15 cellular contexts compared by ENCODE assay signal in the genomic region with DNA sequence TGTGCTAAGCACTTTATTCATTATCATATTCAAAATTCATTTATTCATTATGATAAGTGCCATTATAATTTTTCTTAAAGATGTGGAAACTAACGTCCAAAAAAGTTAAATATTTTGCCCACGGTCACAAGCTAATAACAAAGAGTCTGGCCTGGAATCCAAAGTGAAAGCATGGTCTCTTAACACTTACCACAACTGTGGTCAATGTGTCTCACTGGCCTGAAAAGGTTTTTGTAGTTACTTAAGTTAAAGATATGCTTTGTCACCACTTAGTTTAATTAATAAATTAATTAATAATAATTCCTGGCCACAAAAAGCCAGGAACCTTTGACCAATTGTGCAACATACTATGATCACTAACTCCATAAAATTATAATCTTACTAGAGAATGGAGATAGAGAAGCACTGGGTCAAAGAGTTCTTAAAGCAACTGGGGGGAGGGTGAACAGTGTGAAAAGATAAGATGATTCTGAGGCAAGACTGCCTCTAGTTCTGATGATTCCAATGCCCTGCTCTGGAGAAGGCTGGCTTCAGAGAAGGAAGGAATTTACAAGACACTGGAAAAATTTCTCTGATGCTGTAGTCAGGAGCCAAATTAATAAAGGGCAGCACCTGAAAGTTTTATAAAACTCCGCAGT. TPM values are rescaled to one million over a fixed set of nuclear protein-coding genes. Genes with fewer than 3 reads are reported as not detected.
DNase-seq lines count a peak whose midpoint lies in the region; ATAC-seq and TF ChIP-seq lines count a peak whose summit lies in the region.
"Had no signal": no experiment of that assay in that cellular context is flagged by ENCODE, and none has a peak within 500 bp of the region (broad histone marks: within the 10 kb centered on the region; RNA-seq: fewer than 3 reads in every experiment).

No MANE protein-coding gene starts in this region.

- no peak overlapping the region for H3K18ac ChIP-seq in neuronal stem cell (ENCODE audit: low read length)

- peaks cover 16% of the 10 kb centered on the region; the same call in 1 of the 2 replicates for H3F3A ChIP-seq in PC-9 (ENCODE audit: insufficient read depth, low read depth)

- H3K79me2 ChIP-seq in ACC112 (ENCODE audit: control insufficient read depth, insufficient read depth, low read length, unreplicated experiment) (peaks cover 93% of the 10 kb centered on the region), PC-9 (ENCODE audit: low read depth) (peaks cover 85% of the 10 kb centered on the region)

- peaks cover 2% of the 10 kb centered on the region for H3K79me1 ChIP-seq in neuronal stem cell (ENCODE audit: low read depth, low read length)

- no TSS peak for BruUV-seq in PC-9 (replicated peaks; lab: Mats Ljungman, UMichigan)

- H3K27me3 ChIP-seq in ACC112 (ENCODE audit: insufficient read depth, low read length) (no peaks in the 10 kb centered on the region), PC-9 (ENCODE audit: insufficient read depth, low read depth) (no peaks in the 10 kb centered on the region), neuronal stem cell (ENCODE audit: control insufficient read depth in 3 of 3, insufficient read depth in 3 of 3, low read depth in 1 of 3, low read length in 3 of 3) (no peaks in the 10 kb centered on the region)

- no peaks in the 10 kb centered on the region for H3K9me3 ChIP-seq in PC-9 (ENCODE audit: insufficient read depth, low read depth)
- H3K9me3 ChIP-seq in neuronal stem cell (replicated peaks in 1 of 2; ENCODE audit: control insufficient read depth in 2 of 2, insufficient read depth in 1 of 2, low read depth in 1 of 2, low read length in 2 of 2) = no peaks in the 10 kb centered on the region

- no peaks in the 10 kb centered on the region for H3K9me2 ChIP-seq in PC-9 (ENCODE audit: insufficient read depth)

- intact Hi-C loops in PC-9 (cut with micrococcal nuclease; ENCODE audit: unreplicated experiment) = loop anchor here (2.0 kb wide), 1 partner anchor 32 kb away; a partner anchor contains a TSS

- H3K4ac ChIP-seq in neuronal stem cell (ENCODE audit: low read length) = no peak overlapping the region

- peak overlapping the region; percentile 63 for H3K27ac ChIP-seq in ACC112 (ENCODE audit: low read depth, low read length)
- peak overlapping the region; percentile 70 for H3K27ac ChIP-seq in PC-9
- H3K27ac ChIP-seq in epithelial cell of prostate = peak overlapping the region; percentile 78
- peak overlapping the region; percentile 86 for H3K27ac ChIP-seq in neuronal stem cell (replicated peaks; ENCODE audit: low read length)
- H3K27ac ChIP-seq: HL-60 had no signal

- H2BK15ac ChIP-seq in neuronal stem cell (ENCODE audit: low read length) = no peak overlapping the region

- DNase-seq in PC-9 (no peak), epithelial cell of prostate (ENCODE audit: low read depth, low spot score) (no peak), neuronal stem cell (ENCODE audit: low spot score) (no peak), ureter (ENCODE audit: low spot score) (no peak), NCI-H1694 treated with DMSO at 0.1 percent for 48 hours (lab: John Stamatoyannopoulos, UW) (no peak)
- DNase-seq: activated effector memory CD4-positive, alpha-beta T cell treated with anti-CD3 and anti-CD28 coated beads, Interleukin-2, amount 50 U/mL, for 16 hours; effector CD4-positive, alpha-beta T cell; foreskin melanocyte; Kasumi-1; NCI-H1436; NCI-H510A treated with DMSO at 0.1 percent for 48 hours had no signal

- no peak overlapping the region for H3K4me3 ChIP-seq in ACC112 (ENCODE audit: low read depth, low read length)
- H3K4me3 ChIP-seq in PC-9 = no peak overlapping the region
- no peak overlapping the region for H3K4me3 ChIP-seq in neuronal stem cell (ENCODE audit: low read length in 2 of 2)

- peaks cover under 1% of the 10 kb centered on the region; the same call in 1 of the 2 replicates for H4K20me1 ChIP-seq in PC-9 (ENCODE audit: insufficient read depth)

- H3K4me2 ChIP-seq in PC-9 = peak overlapping the region; percentile 63
- peak overlapping the region; percentile 34 for H3K4me2 ChIP-seq in neuronal stem cell (ENCODE audit: insufficient read depth, low read length, poor library complexity, severe bottlenecking)

- H3K4me1 ChIP-seq in ACC112 (ENCODE audit: control insufficient read depth, insufficient read depth, low read length, unreplicated experiment) = peaks cover 59% of the 10 kb centered on the region
- H3K4me1 ChIP-seq in PC-9 (replicated peaks; ENCODE audit: insufficient read depth) = peaks cover 42% of the 10 kb centered on the region
- peaks cover 22 to 45% of the 10 kb centered on the region in 2 donors for H3K4me1 ChIP-seq in neuronal stem cell (ENCODE audit: control insufficient read depth in 2 of 2, insufficient read depth in 1 of 2, low read depth in 1 of 2, low read length in 2 of 2)

- POLR2A ChIA-PET in PC-9 (lab: Charles Lee; ENCODE audit: unreplicated experiment) = no interaction called here

- no peak overlapping the region for H3K23ac ChIP-seq in neuronal stem cell (ENCODE audit: low read depth, low read length, poor library complexity)

- no peak overlapping the region for H2AK5ac ChIP-seq in neuronal stem cell (ENCODE audit: low read depth, low read length)

- no peak overlapping the region for H3K9ac ChIP-seq in neuronal stem cell (ENCODE audit: low read depth, low read length, poor library complexity)

- H2BK5ac ChIP-seq in neuronal stem cell (ENCODE audit: low read length) = no peak overlapping the region

- no peaks in the 10 kb centered on the region for H3K36me3 ChIP-seq in ACC112 (ENCODE audit: insufficient read depth, low read length)
- 0 out of 2 replicates have a peak, but pooled peaks cover 7% of the 10 kb centered on the region for H3K36me3 ChIP-seq in PC-9 (ENCODE audit: low read depth)
- peaks cover 0 to 10% of the 10 kb centered on the region in 2 donors for H3K36me3 ChIP-seq in neuronal stem cell (replicated peaks in 1 of 2; ENCODE audit: control insufficient read depth in 2 of 2, insufficient read depth in 2 of 2, low read length in 2 of 2)

- no peak overlapping the region for H2BK120ac ChIP-seq in neuronal stem cell (ENCODE audit: low read depth, low read length)

- no peak overlapping the region for H3K14ac ChIP-seq in neuronal stem cell (ENCODE audit: low read length)

- WGBS in neuronal stem cell (ENCODE audit: extremely low coverage in 2 of 2, insufficient read length in 2 of 2, insufficient replicate concordance in 1 of 2), 2 donors = no CpG with 5 or more reads among the region's 3 CpGs

- H2AFZ ChIP-seq in ACC112 (ENCODE audit: low read length, unreplicated experiment) (no peak overlapping the region), PC-9 (no peak overlapping the region), neuronal stem cell (ENCODE audit: low read length) (no peak overlapping the region)

- ATAC-seq in GM19397 (IDR thresholded peaks at IDR 0.05; ENCODE audit: unreplicated experiment) (no peak), HG03135 (IDR thresholded peaks at IDR 0.05; ENCODE audit: unreplicated experiment) (no peak)

- H2BK12ac ChIP-seq in neuronal stem cell (ENCODE audit: low read length) = no peak overlapping the region

- no peak for TF ChIP-seq CTCF in PC-9 (conservative IDR thresholded peaks at IDR 0.05)

- CTCF ChIA-PET in PC-9 (lab: Charles Lee) = interaction anchor here (0.7 kb wide), 1 partner anchor 82 kb away, joined by 3 read pairs; no protein-coding TSS in a partner anchor

- H4K8ac ChIP-seq in neuronal stem cell (ENCODE audit: low read depth, low read length) = no peak overlapping the region

- H4K91ac ChIP-seq in neuronal stem cell (ENCODE audit: low read depth, low read length, poor library complexity) = no peak overlapping the region

RNA-seq across cellular contexts. Expression of a gene that starts 32.7 kb away (rescaled TPM):
- total RNA-seq in PC-9 (2021) (61.8 and 101 TPM in 2 replicates), ureter (135 TPM)
- polyA plus RNA-seq in neuronal stem cell (2013, experiment 1 of 2) = 47.2 TPM
- polyA plus RNA-seq in neuronal stem cell (2013, experiment 2 of 2) = 47.3 TPM
